Comparison of ENCODE assay signal across 24 cellular contexts in genomic region chr2:114011709-114012108, GRCh38.
"Had no signal": no experiment of that assay in that cellular context is flagged by ENCODE, and none has a peak within 500 bp of the region (broad histone marks: within the 10 kb centered on the region; RNA-seq: fewer than 3 reads in every experiment).

No MANE protein-coding gene starts in this region.

- H3K27me3 Mint-ChIP-seq: progenitor cell of endocrine pancreas had no signal

- H3K9me3 Mint-ChIP-seq: activated B cell treated with CpG ODN at 0.5 μM for 24 hours; activated T-cell treated with anti-CD3 and anti-CD28 coated beads, Interleukin-2, amount 50 U/mL, for 24 hours; activated T-helper 17 cell treated with anti-CD3 and anti-CD28 coated beads, Interleukin-2, amount 50 U/mL, for 72 hours; central memory CD8-positive, alpha-beta T cell; type B pancreatic cell had no signal

- H3K27ac ChIP-seq: foreskin keratinocyte, lower lobe of right lung, neural progenitor cell, testis had no signal

- H3K36me3 Mint-ChIP-seq: immature natural killer cell, neural progenitor cell, type B pancreatic cell had no signal

- H3K36me3 ChIP-seq: lower lobe of right lung, neural progenitor cell had no signal

- H3K27me3 ChIP-seq: foreskin keratinocyte, neural progenitor cell, testis had no signal

- H3K9me3 ChIP-seq: lower lobe of right lung, testis had no signal

- H3K4me1 Mint-ChIP-seq: activated B cell treated with CpG ODN at 0.5 μM for 24 hours; activated CD4-positive, alpha-beta T cell treated with anti-CD3 and anti-CD28 coated beads for 36 hours; activated T-helper 17 cell treated with anti-CD3 and anti-CD28 coated beads, Interleukin-2, amount 50 U/mL, for 72 hours; central memory CD8-positive, alpha-beta T cell; immature natural killer cell; naive thymus-derived CD4-positive, alpha-beta T cell; stimulated activated naive B cell treated with anti-CD40 and anti-IgM and Interleukin-4, amounts not matched to agents 10 μg/mL and 1 μg/mL and 100 μg/mL, for 72 hours had no signal

- H3K4me3 Mint-ChIP-seq: activated B cell treated with CpG ODN at 0.5 μM for 24 hours; activated CD4-positive, alpha-beta T cell treated with anti-CD3 and anti-CD28 coated beads for 36 hours; activated naive CD8-positive, alpha-beta T cell; activated T-cell treated with anti-CD3 and anti-CD28 coated beads, Interleukin-2, amount 50 U/mL, for 24 hours; activated T-helper 17 cell treated with anti-CD3 and anti-CD28 coated beads, Interleukin-2, amount 50 U/mL, for 72 hours; central memory CD8-positive, alpha-beta T cell; immature natural killer cell; naive thymus-derived CD4-positive, alpha-beta T cell; neural progenitor cell; stimulated activated naive B cell treated with anti-CD40 and anti-IgM and Interleukin-4, amounts not matched to agents 10 μg/mL and 1 μg/mL and 100 μg/mL, for 72 hours; type B pancreatic cell had no signal

- DNase-seq: activated B cell treated with CpG ODN at 0.5 μM for 24 hours; activated CD4-positive, alpha-beta T cell treated with anti-CD3 and anti-CD28 coated beads for 36 hours; activated CD4-positive, alpha-beta T cell treated with anti-CD3 and anti-CD28 coated beads, Interleukin-2, amount 50 U/mL, for 4 hours; activated CD8-positive, alpha-beta memory T cell treated with anti-CD3 and anti-CD28 coated beads for 24 hours; activated CD8-positive, alpha-beta memory T cell treated with anti-CD3 and anti-CD28 coated beads, Interleukin-2, amount 50 U/mL, for 4 hours; activated T-cell treated with anti-CD3 and anti-CD28 coated beads, Interleukin-2, amount 50 U/mL, for 24 hours; effector memory CD4-positive, alpha-beta T cell; foreskin keratinocyte; immature natural killer cell; lower lobe of right lung; naive thymus-derived CD4-positive, alpha-beta T cell; retina; stimulated activated CD4-positive, alpha-beta T cell treated with anti-CD3 and anti-CD28 coated beads, Interleukin-2, amount 100 ng/mL, for 48 hours; stimulated activated CD8-positive, alpha-beta memory T cell treated with anti-CD3 and anti-CD28 coated beads, Interleukin-4, amount 100 ng/mL, for 48 hours; stimulated activated naive B cell treated with anti-CD40 and anti-IgM and Interleukin-4, amounts not matched to agents 10 μg/mL and 1 μg/mL and 100 μg/mL, for 72 hours; T-helper 9 cell; testis had no signal

- ATAC-seq: activated CD4-positive, alpha-beta T cell treated with anti-CD3 and anti-CD28 coated beads for 36 hours; activated T-helper 17 cell treated with anti-CD3 and anti-CD28 coated beads, Interleukin-2, amount 50 U/mL, for 72 hours; foreskin keratinocyte; left lobe of liver; naive thymus-derived CD4-positive, alpha-beta T cell; stimulated activated naive B cell treated with anti-CD40 and anti-IgM and Interleukin-4, amounts not matched to agents 10 μg/mL and 1 μg/mL and 100 μg/mL, for 72 hours had no signal

- H3K4me1 ChIP-seq: foreskin keratinocyte, lower lobe of right lung, testis had no signal

- H3K4me3 ChIP-seq: lower lobe of right lung, neural progenitor cell, testis had no signal

- H3K27ac Mint-ChIP-seq: activated B cell treated with CpG ODN at 0.5 μM for 24 hours; activated CD4-positive, alpha-beta T cell treated with anti-CD3 and anti-CD28 coated beads for 36 hours; activated naive CD8-positive, alpha-beta T cell; activated T-cell treated with anti-CD3 and anti-CD28 coated beads, Interleukin-2, amount 50 U/mL, for 24 hours; activated T-helper 17 cell treated with anti-CD3 and anti-CD28 coated beads, Interleukin-2, amount 50 U/mL, for 72 hours; immature natural killer cell; naive thymus-derived CD4-positive, alpha-beta T cell; neural progenitor cell; progenitor cell of endocrine pancreas; stimulated activated naive B cell treated with anti-CD40 and anti-IgM and Interleukin-4, amounts not matched to agents 10 μg/mL and 1 μg/mL and 100 μg/mL, for 72 hours; type B pancreatic cell had no signal
